Comparison of ENCODE assay signal across 10 cellular contexts in genomic region chr6:156731436-156731835, GRCh38. TPM values are rescaled to one million over a fixed set of nuclear protein-coding genes. Genes with fewer than 3 reads are reported as not detected.
A peak's percentile ranks its signal among the peaks of the same experiment; 100 is the strongest.
DNase-seq lines count a peak whose midpoint lies in the region; ATAC-seq and TF ChIP-seq lines count a peak whose summit lies in the region.
"Had no signal": no experiment of that assay in that cellular context is flagged by ENCODE, and none has a peak within 500 bp of the region (broad histone marks: within the 10 kb centered on the region; RNA-seq: fewer than 3 reads in every experiment).

No MANE protein-coding gene starts in this region.

- POLR2A ChIA-PET in SK-N-SH (lab: Yijun Ruan, JAX) = no interaction called here
- POLR2A ChIA-PET in naive thymus-derived CD4-positive, alpha-beta T cell (lab: Charles Lee) = no interaction called here

- H3K4me3 ChIP-seq in SK-N-SH (ENCODE audit: low read depth in 2 of 2, low read length in 1 of 2) = no peak overlapping the region
- H3K4me3 ChIP-seq in naive thymus-derived CD4-positive, alpha-beta T cell (ENCODE audit: low read length) = no peak overlapping the region

- no peaks in the 10 kb centered on the region for H3K36me3 Mint-ChIP-seq in naive thymus-derived CD4-positive, alpha-beta T cell

- WGBS in SK-N-SH (ENCODE audit: low lambda C conversion rate) = 34% methylated on average over 4 of the region's 4 CpGs

- no peaks in the 10 kb centered on the region for H3K9me3 ChIP-seq in SK-N-SH
- H3K9me3 ChIP-seq in naive thymus-derived CD4-positive, alpha-beta T cell (ENCODE audit: control insufficient read depth in 2 of 3, low read length in 3 of 3) = no peaks in the 10 kb centered on the region

- peaks cover 3 to 4% of the 10 kb centered on the region in 2 experiments; a peak in 2 of 4 replicates for H3K4me1 ChIP-seq in SK-N-SH (ENCODE audit: control insufficient read depth in 1 of 2, insufficient read depth in 2 of 2, low read depth in 1 of 2, low read length in 1 of 2)
- H3K4me1 ChIP-seq in naive thymus-derived CD4-positive, alpha-beta T cell (ENCODE audit: control insufficient read depth in 2 of 2, insufficient read depth in 2 of 2, low read length in 2 of 2) = no peaks in the 10 kb centered on the region

- no peak overlapping the region for H3K27ac Mint-ChIP-seq in naive thymus-derived CD4-positive, alpha-beta T cell

- H3K4me1 Mint-ChIP-seq in naive thymus-derived CD4-positive, alpha-beta T cell = no peaks in the 10 kb centered on the region

- H3K9ac ChIP-seq in SK-N-SH = no peak overlapping the region

- CTCF ChIA-PET in SK-N-SH (lab: Yijun Ruan, JAX) = interaction anchor here (0.8 to 1.3 kb wide), 3 partner anchors 21 to 167 kb away, joined by 3 read pairs; no protein-coding TSS in a partner anchor
- CTCF ChIA-PET in naive thymus-derived CD4-positive, alpha-beta T cell (lab: Charles Lee) = no interaction called here

- H3K9me3 Mint-ChIP-seq in naive thymus-derived CD4-positive, alpha-beta T cell = no peaks in the 10 kb centered on the region

- H4K20me1 ChIP-seq in SK-N-SH (ENCODE audit: insufficient read depth) = no peaks in the 10 kb centered on the region

- no peaks in the 10 kb centered on the region for H3K36me3 ChIP-seq in SK-N-SH (replicated peaks in 1 of 2; ENCODE audit: control insufficient read depth in 1 of 2, insufficient read depth in 2 of 2, low read length in 1 of 2)
- H3K36me3 ChIP-seq in naive thymus-derived CD4-positive, alpha-beta T cell (ENCODE audit: control insufficient read depth in 2 of 3, insufficient read depth in 3 of 3, low read length in 3 of 3) = no peaks in the 10 kb centered on the region

- no peaks in the 10 kb centered on the region for H3K9me2 ChIP-seq in SK-N-SH

- H3K27ac ChIP-seq in SK-N-SH (ENCODE audit: low read depth in 2 of 2, low read length in 1 of 2) = no peak overlapping the region
- H3K27ac ChIP-seq in naive thymus-derived CD4-positive, alpha-beta T cell (ENCODE audit: low read depth, low read length) = no peak overlapping the region
- H3K27ac ChIP-seq: SK-N-MC had no signal

- H2AFZ ChIP-seq in SK-N-SH (ENCODE audit: low read depth) = no peak overlapping the region

- no peak for ATAC-seq in naive thymus-derived CD4-positive, alpha-beta T cell

- TF ChIP-seq RAD21 in SK-N-SH (IDR thresholded peaks at IDR 0.05; ENCODE audit: low read length) = no peak

- intact Hi-C loops in naive thymus-derived CD4-positive, alpha-beta T cell (cut with micrococcal nuclease) = no loop called here

- H3F3A ChIP-seq in SK-N-SH (replicated peaks; ENCODE audit: insufficient read depth) = peaks cover 4% of the 10 kb centered on the region

- no peak overlapping the region for H3K4me2 ChIP-seq in SK-N-SH

- H3K27me3 ChIP-seq in SK-N-SH (ENCODE audit: insufficient read depth) = no peaks in the 10 kb centered on the region; the same call in 1 of the 2 replicates
- H3K27me3 ChIP-seq in naive thymus-derived CD4-positive, alpha-beta T cell (ENCODE audit: control insufficient read depth in 2 of 2, insufficient read depth in 2 of 2, low read length in 2 of 2) = no peaks in the 10 kb centered on the region

- no peak for TF ChIP-seq EP300 in SK-N-SH (IDR thresholded peaks at IDR 0.05; ENCODE audit: borderline replicate concordance in 1 of 2, low read depth in 1 of 2, low read length in 1 of 2)

- no peak overlapping the region for H3K4me3 Mint-ChIP-seq in naive thymus-derived CD4-positive, alpha-beta T cell

- no peak for TF ChIP-seq CTCF in SK-N-SH (IDR thresholded peaks at IDR 0.05)

- peak; percentile 63 for DNase-seq in DMS 273 treated with DMSO at 0.1 percent for 48 hours (lab: John Stamatoyannopoulos, UW)
- DNase-seq in MV-4-11 (lab: John Stamatoyannopoulos, UW) = peak; percentile 53
- DNase-seq in SK-N-SH = no peak
- peak; percentile 17 for DNase-seq in hepatic stellate cell (ENCODE audit: low spot score)
- DNase-seq in NCI-H82 treated with DMSO at 0.1 percent for 48 hours (lab: John Stamatoyannopoulos, UW; ENCODE audit: unreplicated experiment) = no peak
- DNase-seq in naive thymus-derived CD4-positive, alpha-beta T cell = no peak
- DNase-seq in activated naive CD4-positive, alpha-beta T cell treated with anti-CD3 and anti-CD28 coated beads, Interleukin-2, amount 50 U/mL, for 16 hours = no peak
- no peak for DNase-seq in retina
- DNase-seq: Karpas-422 had no signal

- no peaks in the 10 kb centered on the region for H3K79me2 ChIP-seq in SK-N-SH (ENCODE audit: insufficient read depth)

- peaks cover 0 to 17% (median 0%) of the 10 kb centered on the region in 5 donors for H3K27me3 Mint-ChIP-seq in naive thymus-derived CD4-positive, alpha-beta T cell

TF ChIP-seq in SK-N-SH, 30 proteins besides CTCF, POLR2A, EP300 and RAD21:
- TF ChIP-seq MAX (IDR thresholded peaks at IDR 0.05; ENCODE audit: low read depth) = no peak
- peak; percentile 46; the same call in 1 of the 2 replicates for TF ChIP-seq JUND (IDR thresholded peaks at IDR 0.05)
- TF ChIP-seq FOSL2 (IDR thresholded peaks at IDR 0.05; ENCODE audit: borderline replicate concordance, low read depth) = peak; percentile 78
TF ChIP-seq in SK-N-SH: peak in this region for 2.

RNA-seq across cellular contexts. Expression of gene ARID1B, which starts 45.7 kb away (rescaled TPM):
- 13.2 and 13.6 TPM in 2 replicates for polyA plus RNA-seq in SK-N-SH (2012; rRNA removed)
- 11.5 and 14.7 TPM in 2 replicates for polyA plus RNA-seq in SK-N-SH (2012; cell fraction: cytosol; rRNA removed)
- 24.0 and 33.9 TPM in 2 replicates for polyA plus RNA-seq in SK-N-SH (2012; cell fraction: nucleus; rRNA removed)
- total RNA-seq in naive thymus-derived CD4-positive, alpha-beta T cell = 100 to 1,000 TPM in 4 of 5 experiments, 10 to 100 TPM in 1; 88.8 to 164 (median 141) TPM
- polyA plus RNA-seq in naive thymus-derived CD4-positive, alpha-beta T cell = 10 to 100 TPM; 17.5 to 21.0 TPM

Comparison
In these comparisons a context has a peak if more than half of its experiments do, and no peak if none do; other contexts are left out.
1. DNase-seq: peak in DMS 273 treated with DMSO at 0.1 percent for 48 hours (single experiment), MV-4-11 (single experiment) and hepatic stellate cell (single experiment); none in SK-N-SH (single experiment), NCI-H82 treated with DMSO at 0.1 percent for 48 hours (single experiment), naive thymus-derived CD4-positive, alpha-beta T cell (0 of 9), activated naive CD4-positive, alpha-beta T cell treated with anti-CD3 and anti-CD28 coated beads, Interleukin-2, amount 50 U/mL, for 16 hours (single experiment) and retina (single experiment).